Comparison of ENCODE assay signal across 1 cellular context in the genomic region with DNA sequence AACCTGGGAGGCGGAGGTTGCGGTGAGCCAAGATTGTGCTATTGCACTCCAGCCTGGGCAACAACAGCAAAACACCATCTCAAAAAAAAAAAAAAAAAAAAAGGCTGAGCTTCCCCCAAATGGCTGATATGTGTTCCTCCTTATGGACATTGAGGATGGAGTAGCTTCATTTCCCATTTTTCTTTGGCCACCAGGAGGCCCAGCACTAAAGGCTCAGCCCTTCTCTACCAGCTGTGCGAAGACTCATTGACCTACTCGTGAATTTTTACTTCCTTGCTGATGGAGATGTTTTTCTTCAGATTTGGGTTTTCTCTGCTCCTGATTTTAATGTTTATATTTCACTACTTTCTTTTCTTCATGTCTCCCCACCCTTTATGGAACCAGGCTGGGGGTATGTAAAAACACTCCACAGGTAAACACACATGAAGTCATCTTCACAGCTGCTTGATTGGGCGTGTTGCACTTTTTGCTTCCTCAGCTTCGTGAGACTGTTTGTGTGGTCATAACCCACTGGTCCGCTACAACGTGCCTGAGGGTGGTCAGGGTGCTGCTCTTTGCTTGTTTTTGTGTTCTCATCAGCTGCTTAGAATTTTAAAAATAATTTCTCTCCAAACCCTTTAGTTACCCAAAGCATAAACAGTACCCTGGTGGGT.
TF ChIP-seq lines count a peak whose summit lies in the region.

No MANE protein-coding gene starts in this region.

TF ChIP-seq in A549, 52 proteins besides CTCF, POLR2A, EP300 and RAD21 (continued from another document):
- TF ChIP-seq, protein P1, sequence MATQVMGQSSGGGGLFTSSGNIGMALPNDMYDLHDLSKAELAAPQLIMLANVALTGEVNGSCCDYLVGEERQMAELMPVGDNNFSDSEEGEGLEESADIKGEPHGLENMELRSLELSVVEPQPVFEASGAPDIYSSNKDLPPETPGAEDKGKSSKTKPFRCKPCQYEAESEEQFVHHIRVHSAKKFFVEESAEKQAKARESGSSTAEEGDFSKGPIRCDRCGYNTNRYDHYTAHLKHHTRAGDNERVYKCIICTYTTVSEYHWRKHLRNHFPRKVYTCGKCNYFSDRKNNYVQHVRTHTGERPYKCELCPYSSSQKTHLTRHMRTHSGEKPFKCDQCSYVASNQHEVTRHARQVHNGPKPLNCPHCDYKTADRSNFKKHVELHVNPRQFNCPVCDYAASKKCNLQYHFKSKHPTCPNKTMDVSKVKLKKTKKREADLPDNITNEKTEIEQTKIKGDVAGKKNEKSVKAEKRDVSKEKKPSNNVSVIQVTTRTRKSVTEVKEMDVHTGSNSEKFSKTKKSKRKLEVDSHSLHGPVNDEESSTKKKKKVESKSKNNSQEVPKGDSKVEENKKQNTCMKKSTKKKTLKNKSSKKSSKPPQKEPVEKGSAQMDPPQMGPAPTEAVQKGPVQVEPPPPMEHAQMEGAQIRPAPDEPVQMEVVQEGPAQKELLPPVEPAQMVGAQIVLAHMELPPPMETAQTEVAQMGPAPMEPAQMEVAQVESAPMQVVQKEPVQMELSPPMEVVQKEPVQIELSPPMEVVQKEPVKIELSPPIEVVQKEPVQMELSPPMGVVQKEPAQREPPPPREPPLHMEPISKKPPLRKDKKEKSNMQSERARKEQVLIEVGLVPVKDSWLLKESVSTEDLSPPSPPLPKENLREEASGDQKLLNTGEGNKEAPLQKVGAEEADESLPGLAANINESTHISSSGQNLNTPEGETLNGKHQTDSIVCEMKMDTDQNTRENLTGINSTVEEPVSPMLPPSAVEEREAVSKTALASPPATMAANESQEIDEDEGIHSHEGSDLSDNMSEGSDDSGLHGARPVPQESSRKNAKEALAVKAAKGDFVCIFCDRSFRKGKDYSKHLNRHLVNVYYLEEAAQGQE (IDR thresholded peaks at IDR 0.05): no peak
